In genomic region chr2:145332210-145332609, GRCh38 we compare ENCODE assay signal across 16 cellular contexts.
DNase-seq lines count a peak whose midpoint lies in the region; ATAC-seq and TF ChIP-seq lines count a peak whose summit lies in the region.
"Had no signal": no experiment of that assay in that cellular context is flagged by ENCODE, and none has a peak within 500 bp of the region (broad histone marks: within the 10 kb centered on the region; RNA-seq: fewer than 3 reads in every experiment).

No MANE protein-coding gene starts in this region.

- peak overlapping the region; percentile 98; the same call in 1 of the 2 replicates for H2AFZ ChIP-seq in OCI-LY1 (ENCODE audit: low read length)

- no peak overlapping the region for H3K4me3 ChIP-seq in OCI-LY1 (ENCODE audit: low read depth, low read length, poor library complexity, severe bottlenecking)
- H3K4me3 ChIP-seq: BLaER1 treated with 17β-estradiol and CSF1 and Interleukin-3, amounts not matched to agents 10 nM and 100 nM had no signal

- no peaks in the 10 kb centered on the region for H4K20me1 ChIP-seq in OCI-LY1 (ENCODE audit: insufficient read depth, low read length)
- H4K20me1 ChIP-seq: BLaER1 treated with 17β-estradiol and CSF1 and Interleukin-3, amounts not matched to agents 10 nM and 100 nM had no signal

- TF ChIP-seq CTCF in OCI-LY1 (IDR thresholded peaks at IDR 0.05; ENCODE audit: low read length): no peak

- no peaks in the 10 kb centered on the region for H3F3A ChIP-seq in OCI-LY1 (ENCODE audit: insufficient read depth, low read length)

- H3K9ac ChIP-seq in OCI-LY1 (ENCODE audit: low read length): no peak overlapping the region
- H3K9ac ChIP-seq: BLaER1 treated with 17β-estradiol and CSF1 and Interleukin-3, amounts not matched to agents 10 nM and 100 nM had no signal

- H3K9me3 ChIP-seq in OCI-LY1 (ENCODE audit: low read length): no peaks in the 10 kb centered on the region
- H3K9me3 ChIP-seq: BLaER1 treated with 17β-estradiol and CSF1 and Interleukin-3, amounts not matched to agents 10 nM and 100 nM; Caco-2 had no signal

- no peaks in the 10 kb centered on the region for H3K27me3 ChIP-seq in OCI-LY1 (ENCODE audit: insufficient read depth, low read length)
- H3K27me3 ChIP-seq: BLaER1 treated with 17β-estradiol and CSF1 and Interleukin-3, amounts not matched to agents 10 nM and 100 nM had no signal

- no peak overlapping the region for H3K27ac ChIP-seq in OCI-LY1 (ENCODE audit: low read depth, low read length, poor library complexity, severe bottlenecking)
- H3K27ac ChIP-seq: 22Rv1; BLaER1 treated with 17β-estradiol and CSF1 and Interleukin-3, amounts not matched to agents 10 nM and 100 nM; C4-2B had no signal

- DNase-seq in Right ventricle myocardium inferior (ENCODE audit: missing footprints) (peak; percentile 28), left cardiac atrium (no peak), retina (peak; percentile 14), OCI-M1 (lab: John Stamatoyannopoulos, UW) (no peak)
- no peak for DNase-seq in activated CD8-positive, alpha-beta memory T cell treated with anti-CD3 and anti-CD28 coated beads, Interleukin-2, amount 50 U/mL, for 48 hours
- DNase-seq: ACHN; Caco-2; Calu3; CD4-positive, alpha-beta T cell; CD8-positive, alpha-beta T cell; DMS79 treated with DMSO at 0.1 percent for 48 hours; GF-D8 had no signal

- intact Hi-C loops in Right ventricle myocardium inferior (cut with DNase I) (no loop called here), left cardiac atrium (cut with DNase I) (no loop called here)

- H3K4me2 ChIP-seq in OCI-LY1 (ENCODE audit: low read length): no peak overlapping the region
- H3K4me2 ChIP-seq: BLaER1 treated with 17β-estradiol and CSF1 and Interleukin-3, amounts not matched to agents 10 nM and 100 nM had no signal

- H3K9me2 ChIP-seq in OCI-LY1 (ENCODE audit: low read depth, low read length): no peaks in the 10 kb centered on the region

- peaks cover 16% of the 10 kb centered on the region for H3K4me1 ChIP-seq in OCI-LY1 (ENCODE audit: insufficient read depth, low read length, severe bottlenecking)
- H3K4me1 ChIP-seq: BLaER1 treated with 17β-estradiol and CSF1 and Interleukin-3, amounts not matched to agents 10 nM and 100 nM; Caco-2 had no signal

- no peaks in the 10 kb centered on the region for H3K36me3 ChIP-seq in OCI-LY1 (ENCODE audit: insufficient read depth, low read length)
- H3K36me3 ChIP-seq: BLaER1 treated with 17β-estradiol and CSF1 and Interleukin-3, amounts not matched to agents 10 nM and 100 nM had no signal

- H3K79me2 ChIP-seq in OCI-LY1 (ENCODE audit: insufficient read depth, low read length): no peaks in the 10 kb centered on the region

- ATAC-seq in Right ventricle myocardium inferior (no peak), left cardiac atrium (no peak)
- ATAC-seq: CD8-positive, alpha-beta T cell had no signal

Comparison
In these comparisons a context has a peak if more than half of its experiments do, and no peak if none do; other contexts are left out.
1. DNase-seq: peak in Right ventricle myocardium inferior (single experiment) and retina (single experiment); none in left cardiac atrium (single experiment), OCI-M1 (single experiment) and activated CD8-positive, alpha-beta memory T cell treated with anti-CD3 and anti-CD28 coated beads, Interleukin-2, amount 50 U/mL, for 48 hours (single experiment).